In genomic region chr5:108726446-108727091, GRCh38 we compare ENCODE assay signal across 9 cellular contexts. TPM values are rescaled to one million over a fixed set of nuclear protein-coding genes. Genes with fewer than 3 reads are reported as not detected.
A peak's percentile ranks its signal among the peaks of the same experiment; 100 is the strongest.
DNase-seq lines count a peak whose midpoint lies in the region; ATAC-seq, FAIRE-seq and TF ChIP-seq lines count a peak whose summit lies in the region.
"Had no signal": no experiment of that assay in that cellular context is flagged by ENCODE, and none has a peak within 500 bp of the region (broad histone marks: within the 10 kb centered on the region; RNA-seq: fewer than 3 reads in every experiment).

No MANE protein-coding gene starts in this region.

- peak overlapping the region; percentile 94 for H3K27ac Mint-ChIP-seq in mesothelial cell of epicardium
- H3K27ac Mint-ChIP-seq: activated CD4-positive, alpha-beta T cell treated with anti-CD3 and anti-CD28 coated beads, Interleukin-2, amount 10 ng/mL, durations not matched to agents 7 days and 5 days had no signal

- peak overlapping the region; percentile 84 for H3K4me2 ChIP-seq in GM12878 (ENCODE audit: control insufficient read depth, insufficient read depth)

- TF ChIP-seq EP300 in GM12878 (IDR thresholded peaks at IDR 0.05; ENCODE audit: borderline replicate concordance in 1 of 2, control insufficient read depth in 1 of 2, low read depth in 2 of 2, low read length in 2 of 2), result no peak

- H3K36me3 ChIP-seq in ACC112 (ENCODE audit: insufficient read depth, low read length) (no peaks in the 10 kb centered on the region), GM12878 (ENCODE audit: control insufficient read depth in 2 of 2, insufficient read depth in 2 of 2, low read length in 1 of 2) (no peaks in the 10 kb centered on the region)

- SMC1A ChIA-PET in GM12878 (lab: Charles Lee; ENCODE audit: uncharacterized antibody, unreplicated experiment), result interaction anchor here (0.7 to 5.2 kb wide), 12 partner anchors 13 to 436 kb away, joined by 3 to 40 read pairs (median 6); no protein-coding TSS in a partner anchor

- H3K27ac ChIP-seq in ACC112 (ENCODE audit: low read depth, low read length) (no peak overlapping the region), GM12878 (ENCODE audit: control insufficient read depth, insufficient read depth) (no peak overlapping the region)

- TF ChIP-seq POLR2A in GM12878 (IDR thresholded peaks at IDR 0.05; ENCODE audit: low read depth, low read length), result no peak

- no peaks in the 10 kb centered on the region for H3K9me3 Mint-ChIP-seq in mesothelial cell of epicardium
- H3K9me3 Mint-ChIP-seq: activated CD4-positive, alpha-beta T cell treated with anti-CD3 and anti-CD28 coated beads, Interleukin-2, amount 10 ng/mL, durations not matched to agents 7 days and 5 days had no signal

- RAD21 ChIA-PET in GM12878 (lab: Charles Lee; ENCODE audit: unreplicated experiment), result interaction anchor here (0.9 to 4.7 kb wide), 5 partner anchors 16 to 72 kb away, joined by 3 to 32 read pairs (median 4); partner anchors contain the start of gene FER

- peaks cover 18% of the 10 kb centered on the region for H3K4me1 ChIP-seq in ACC112 (ENCODE audit: control insufficient read depth, insufficient read depth, low read length, unreplicated experiment)
- peaks cover 28% of the 10 kb centered on the region for H3K4me1 ChIP-seq in GM12878 (ENCODE audit: control insufficient read depth, insufficient read depth, low read length)

- H2AFZ ChIP-seq in ACC112 (ENCODE audit: low read length, unreplicated experiment) (no peak overlapping the region), GM12878 (ENCODE audit: control insufficient read depth, low read depth, low read length) (peak overlapping the region; percentile 96)

- no peaks in the 10 kb centered on the region for H3K27me3 Mint-ChIP-seq in mesothelial cell of epicardium (ENCODE audit: low read depth)

- intact Hi-C loops in GM12878 (cut with micrococcal nuclease; ENCODE audit: unreplicated experiment), result loop anchor here (5.0 to 10.0 kb wide), 2 partner anchors 204 to 678 kb away; partner anchors contain the start of gene PJA2

- no peak for FAIRE-seq in GM12878 (lab: Jason Lieb, UNC)

- no peak for TF ChIP-seq CTCF in HFF-Myc (IDR thresholded peaks at IDR 0.05; ENCODE audit: low read depth, low read length, missing control alignments)
- no peak for TF ChIP-seq CTCF in GM12878 (IDR thresholded peaks at IDR 0.05 in 2 of 3, conservative IDR thresholded peaks at IDR 0.05 in 1 of 3; ENCODE audit: control insufficient read depth in 2 of 3, extremely low read depth in 1 of 3, insufficient read depth in 1 of 3, low read depth in 3 of 3, low read length in 3 of 3)
- TF ChIP-seq CTCF in mesothelial cell of epicardium (IDR thresholded peaks at IDR 0.05; ENCODE audit: unreplicated experiment), result no peak

- H3K79me2 ChIP-seq in ACC112 (ENCODE audit: control insufficient read depth, insufficient read depth, low read length, unreplicated experiment), result no peaks in the 10 kb centered on the region
- peaks cover 1% of the 10 kb centered on the region; the same call in 1 of the 2 replicates for H3K79me2 ChIP-seq in GM12878 (ENCODE audit: control insufficient read depth, insufficient read depth, low read length)

- BruUV-seq in GM12878 (replicated peaks; lab: Mats Ljungman, UMichigan), result no TSS peak

- in situ Hi-C loops in GM12878 (cut with MboI), result no loop called here

- H3K9me3 ChIP-seq in GM12878 (replicated peaks; ENCODE audit: control insufficient read depth, insufficient read depth, low read length), result no peaks in the 10 kb centered on the region

- no peak overlapping the region for H3K9ac ChIP-seq in GM12878 (ENCODE audit: control insufficient read depth, insufficient read depth, low read length)

- no peak for ATAC-seq in GM12878
- no peak for ATAC-seq in activated CD4-positive, CD25-positive, alpha-beta regulatory T cell treated with anti-CD3 and anti-CD28 coated beads, Interleukin-2, amount 50 U/mL, for 24 hours

- no peak for TF ChIP-seq RAD21 in GM12878 (IDR thresholded peaks at IDR 0.05; ENCODE audit: insufficient read depth, low read depth, low read length)

- H3K4me3 Mint-ChIP-seq in mesothelial cell of epicardium, result peak overlapping the region; percentile 75

- no peaks in the 10 kb centered on the region for H3K36me3 Mint-ChIP-seq in mesothelial cell of epicardium

- peak overlapping the region; percentile 84; the same call in 1 of the 2 replicates for H3K4me3 ChIP-seq in ACC112 (ENCODE audit: low read depth, low read length)
- peak overlapping the region; percentile 65; the same call in 1 of the 2 replicates for H3K4me3 ChIP-seq in HFF-Myc (replicated peaks; ENCODE audit: low read depth, low read length)
- H3K4me3 ChIP-seq in GM12878, result 0 out of 2 replicates have a peak overlapping the region, but pooled peaks have one; percentile 67

- POLR2A ChIA-PET in GM12878 (lab: Charles Lee), result interaction anchor here (1.1 to 4.5 kb wide), 6 partner anchors 15 to 683 kb away, joined by 3 to 42 read pairs (median 14); partner anchors contain the start of genes FER and PJA2

- no peaks in the 10 kb centered on the region for H4K20me1 ChIP-seq in GM12878 (ENCODE audit: control insufficient read depth, insufficient read depth)

- DNase-seq in HFF-Myc (ENCODE audit: extremely low read depth, low read depth) (peak; percentile 21), GM12878 (ENCODE audit: low read depth, low spot score) (no peak), mesothelial cell of epicardium (ENCODE audit: low spot score in 2 of 2, unreplicated experiment in 2 of 2) (no peak), SKM-1 treated with dmso at 0.1 percent for 144 hours (lab: John Stamatoyannopoulos, UW; ENCODE audit: unreplicated experiment) (no peak), GF-D8 (lab: John Stamatoyannopoulos, UW) (no peak), NCI-H2196 treated with DMSO at 0.1 percent for 48 hours (lab: John Stamatoyannopoulos, UW; ENCODE audit: unreplicated experiment) (no peak)
- DNase-seq: activated CD4-positive, alpha-beta T cell treated with anti-CD3 and anti-CD28 coated beads, Interleukin-2, amount 10 ng/mL, durations not matched to agents 7 days and 5 days had no signal

- WGBS in GM12878 (ENCODE audit: insufficient coverage, insufficient replicate concordance, low lambda C conversion rate, missing lambda C conversion rate), result 85% methylated on average over 4 of the region's 4 CpGs

- peaks cover 31% of the 10 kb centered on the region for H3K4me1 Mint-ChIP-seq in mesothelial cell of epicardium

- H3K27me3 ChIP-seq in ACC112 (ENCODE audit: insufficient read depth, low read length) (no peaks in the 10 kb centered on the region), GM12878 (replicated peaks in 1 of 2; ENCODE audit: control insufficient read depth in 2 of 2, insufficient read depth in 2 of 2, low read length in 1 of 2) (no peaks in the 10 kb centered on the region)

- CTCF ChIA-PET in GM12878 (lab: Yijun Ruan, JAX), result interaction anchor here (1.1 to 1.2 kb wide), 2 partner anchors 45 to 69 kb away, joined by 3 to 5 read pairs; no protein-coding TSS in a partner anchor

TF ChIP-seq in GM12878, 131 proteins besides CTCF, POLR2A, EP300 and RAD21 (continues in another document):
- TF ChIP-seq POLR2AphosphoS2 (IDR thresholded peaks at IDR 0.05; ENCODE audit: low read depth, low read length) (no peak), YY1 (IDR thresholded peaks at IDR 0.05; ENCODE audit: low read depth, low read length) (no peak), CHD2 (IDR thresholded peaks at IDR 0.05; ENCODE audit: borderline replicate concordance, low read depth, low read length) (no peak), RELA (IDR thresholded peaks at IDR 0.05; ENCODE audit: borderline replicate concordance, partially characterized antibody) (no peak), ATF2 (IDR thresholded peaks at IDR 0.05; ENCODE audit: low read length) (peak; percentile 28; the same call in 1 of the 2 replicates), HDAC6 (IDR thresholded peaks at IDR 0.05; ENCODE audit: unreplicated experiment) (no peak), YBX1 (IDR thresholded peaks at IDR 0.05) (no peak), MEF2A (IDR thresholded peaks at IDR 0.05; ENCODE audit: insufficient read depth, low read depth, low read length) (0 out of 2 replicates have a peak, but pooled peaks have one; percentile 40), RUNX3 (IDR thresholded peaks at IDR 0.05; ENCODE audit: low read length) (peak; percentile 47; the same call in 1 of the 2 replicates), ZNF217 (IDR thresholded peaks at IDR 0.05) (no peak)

RNA-seq across cellular contexts. Expression of gene FER, which starts 21.1 kb away (rescaled TPM):
- total RNA-seq in GM12878 (2013; cell fraction: nucleolus; rRNA removed), result 175 and 181 TPM in 2 replicates
- total RNA-seq in GM12878 (2014; rRNA removed), result 9.1 and 11.3 TPM in 2 replicates
- total RNA-seq in GM12878 (2014; rRNA removed; fragmentation: Illumina TruSeq; extraction: Trizol), result 16.9 and 19.1 TPM in 2 replicates
- total RNA-seq in GM12878 (2021), result 13.7 and 16.0 TPM in 2 replicates
- polyA plus RNA-seq in GM12878 (2011; ENCODE audit: low read depth), result 3.4 TPM
- polyA plus RNA-seq in GM12878 (2011; rRNA removed), result 9.7 and 15.3 TPM in 2 replicates
- 3.0 and 4.5 TPM in 2 replicates for polyA plus RNA-seq in GM12878 (2011; cell fraction: cytosol; rRNA removed)
- polyA plus RNA-seq in GM12878 (2011; cell fraction: nucleus; rRNA removed), result 14.7 and 15.0 TPM in 2 replicates
- 3.9 and 4.5 TPM in 2 replicates for polyA plus RNA-seq in GM12878 (2012)
- polyA plus RNA-seq in GM12878 (2014; fragmentation: Illumina TruSeq; extraction: Trizol), result 8.1 and 9.0 TPM in 2 replicates
- polyA plus RNA-seq in GM12878 (2014; fragmentation: Nextera tagmentation; extraction: Ambion mirVana), result 1 to 10 TPM; 4.4 to 9.5 TPM
- 3.7 and 5.2 TPM in 2 replicates for polyA plus RNA-seq in GM12878 (2014; rRNA removed)
- polyA plus RNA-seq in GM12878 (2016; fragmentation: Nextera tagmentation; extraction: Ambion mirVana), result 10 to 100 TPM; 11.7 to 17.7 TPM
- 24.9 and 39.0 TPM in 2 replicates for polyA minus RNA-seq in GM12878 (2011; rRNA and poly(A)+ RNA removed)
- 9.6 and 11.4 TPM in 2 replicates for polyA minus RNA-seq in GM12878 (2011; cell fraction: cytosol; rRNA and poly(A)+ RNA removed)
- 33.2 and 36.8 TPM in 2 replicates for polyA minus RNA-seq in GM12878 (2011; cell fraction: nucleus; rRNA and poly(A)+ RNA removed)
- 38.8 to 44.3 TPM (median 40.7 TPM) in 3 replicates for total RNA-seq in mesothelial cell of epicardium
